ENCODE assay signal across 18 cellular contexts in the genomic region with DNA sequence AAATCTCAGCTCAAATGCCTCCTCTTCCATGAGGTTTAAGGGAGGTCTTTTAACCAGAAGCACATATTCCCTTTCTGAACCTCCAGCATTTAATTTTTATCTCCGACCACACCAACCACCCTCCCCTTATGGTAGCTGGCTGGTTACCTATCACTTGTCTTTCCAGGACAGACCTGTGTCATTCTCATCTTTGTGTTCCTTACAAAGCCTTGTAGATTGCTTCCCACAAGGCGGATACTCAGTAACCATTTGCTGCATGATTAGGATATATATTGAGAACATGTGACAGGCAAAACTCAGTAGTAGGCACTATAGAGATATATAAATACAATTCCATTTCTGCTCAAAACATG.
"Had no signal": no experiment of that assay in that cellular context is flagged by ENCODE, and none has a peak within 500 bp of the region (broad histone marks: within the 10 kb centered on the region; RNA-seq: fewer than 3 reads in every experiment).

No MANE protein-coding gene starts in this region.

- H3K36me3 ChIP-seq: right lobe of liver, stomach, WERI-Rb-1 had no signal

- H3K27ac Mint-ChIP-seq: activated CD4-positive, alpha-beta memory T cell treated with anti-CD3 and anti-CD28 coated beads for 36 hours; activated CD8-positive, alpha-beta memory T cell treated with anti-CD3 and anti-CD28 coated beads, Interleukin-2, amount 10 ng/mL, durations not matched to agents 7 days and 5 days; activated naive CD4-positive, alpha-beta T cell treated with anti-CD3 and anti-CD28 coated beads, Interleukin-2, amount 10 ng/mL, durations not matched to agents 7 days and 5 days; activated T-helper 2 cell treated with anti-CD3 and anti-CD28 coated beads, Interferon-gamma antibody, Interleukin-2, Interleukin-4, amounts not matched to agents 10 μg/mL and 5 μg/mL and 100 μg/mL, durations not matched to agents 14 hours and 24 hours and 36 hours; T-helper 1 cell treated with Interleukin-12 subunit alpha and Interleukin-12 subunit beta and Interleukin-4 antibody, amounts not matched to agents 30 μg/mL and 1 μg/mL, for 36 hours had no signal

- H3K4me3 Mint-ChIP-seq: activated CD4-positive, alpha-beta memory T cell treated with anti-CD3 and anti-CD28 coated beads for 36 hours; activated CD8-positive, alpha-beta memory T cell treated with anti-CD3 and anti-CD28 coated beads, Interleukin-2, amount 10 ng/mL, durations not matched to agents 7 days and 5 days; activated naive CD4-positive, alpha-beta T cell treated with anti-CD3 and anti-CD28 coated beads, Interleukin-2, amount 10 ng/mL, durations not matched to agents 7 days and 5 days; mesothelial cell of epicardium; nephron progenitor cell; T-helper 1 cell treated with Interleukin-12 subunit alpha and Interleukin-12 subunit beta and Interleukin-4 antibody, amounts not matched to agents 30 μg/mL and 1 μg/mL, for 36 hours had no signal

- DNase-seq: activated CD4-positive, alpha-beta memory T cell treated with anti-CD3 and anti-CD28 coated beads for 36 hours; activated CD8-positive, alpha-beta memory T cell treated with anti-CD3 and anti-CD28 coated beads, Interleukin-2, amount 10 ng/mL, durations not matched to agents 7 days and 5 days; activated naive CD4-positive, alpha-beta T cell treated with anti-CD3 and anti-CD28 coated beads, Interleukin-2, amount 10 ng/mL, durations not matched to agents 7 days and 5 days; activated T-cell treated with anti-CD3 and anti-CD28 coated beads, Interleukin-2, amount 50 U/mL, for 1 hour; caudate nucleus; head of caudate nucleus; nephron progenitor cell; occipital lobe; psoas muscle; right lobe of liver; stimulated activated CD4-positive, alpha-beta T cell treated with anti-CD3 and anti-CD28 coated beads, Interleukin-1b, Interleukin-23, amount 100 ng/mL, for 48 hours; stomach; WERI-Rb-1 had no signal

- H3K4me3 ChIP-seq: psoas muscle, right lobe of liver, stomach had no signal

- H3K27me3 ChIP-seq: right lobe of liver, stomach had no signal

- H3K4me1 ChIP-seq: psoas muscle had no signal

- ATAC-seq: activated CD8-positive, alpha-beta memory T cell treated with anti-CD3 and anti-CD28 coated beads, Interleukin-2, amount 10 ng/mL, durations not matched to agents 7 days and 5 days; psoas muscle had no signal

- H3K4me1 Mint-ChIP-seq: activated CD8-positive, alpha-beta memory T cell treated with anti-CD3 and anti-CD28 coated beads, Interleukin-2, amount 10 ng/mL, durations not matched to agents 7 days and 5 days; activated naive CD4-positive, alpha-beta T cell treated with anti-CD3 and anti-CD28 coated beads, Interleukin-2, amount 10 ng/mL, durations not matched to agents 7 days and 5 days had no signal

- FAIRE-seq: colon, frontal cortex had no signal

- H3K27ac ChIP-seq: psoas muscle, right lobe of liver, WERI-Rb-1 had no signal

- H3K36me3 Mint-ChIP-seq: activated CD4-positive, alpha-beta memory T cell treated with anti-CD3 and anti-CD28 coated beads for 36 hours; activated CD8-positive, alpha-beta memory T cell treated with anti-CD3 and anti-CD28 coated beads, Interleukin-2, amount 10 ng/mL, durations not matched to agents 7 days and 5 days; activated naive CD4-positive, alpha-beta T cell treated with anti-CD3 and anti-CD28 coated beads, Interleukin-2, amount 10 ng/mL, durations not matched to agents 7 days and 5 days; mesothelial cell of epicardium had no signal

- H3K9me3 Mint-ChIP-seq: activated CD4-positive, alpha-beta memory T cell treated with anti-CD3 and anti-CD28 coated beads for 36 hours; activated naive CD4-positive, alpha-beta T cell treated with anti-CD3 and anti-CD28 coated beads, Interleukin-2, amount 10 ng/mL, durations not matched to agents 7 days and 5 days; activated T-helper 2 cell treated with anti-CD3 and anti-CD28 coated beads, Interferon-gamma antibody, Interleukin-2, Interleukin-4, amounts not matched to agents 10 μg/mL and 5 μg/mL and 100 μg/mL, durations not matched to agents 14 hours and 24 hours and 36 hours; mesothelial cell of epicardium; T-helper 1 cell treated with Interleukin-12 subunit alpha and Interleukin-12 subunit beta and Interleukin-4 antibody, amounts not matched to agents 30 μg/mL and 1 μg/mL, for 36 hours had no signal

- H3K9me3 ChIP-seq: psoas muscle, right lobe of liver, stomach had no signal
